In genomic region chrX:43998374-43998773, GRCh38 we compare ENCODE assay signal across 30 cellular contexts. TPM values are rescaled to one million over a fixed set of nuclear protein-coding genes. Genes with fewer than 3 reads are reported as not detected.
"Had no signal": no experiment of that assay in that cellular context is flagged by ENCODE, and none has a peak within 500 bp of the region (broad histone marks: within the 10 kb centered on the region; RNA-seq: fewer than 3 reads in every experiment).

No MANE protein-coding gene starts in this region.

- FAIRE-seq: islet of Langerhans had no signal

- H3K4me3 ChIP-seq: left ventricle myocardium inferior, lung, mucosa of descending colon, ovary, prostate gland, skin epidermis, stomach, testis, thyroid gland, transverse colon, upper lobe of left lung, vagina had no signal

- H3K27me3 ChIP-seq: ovary, testis, thyroid gland, transverse colon, upper lobe of left lung, vagina had no signal

- H3K9me3 ChIP-seq: left ventricle myocardium inferior, mucosa of descending colon, ovary, prostate gland, stomach, testis, thyroid gland, transverse colon, upper lobe of left lung, vagina had no signal

- H3K27ac ChIP-seq: left ventricle myocardium inferior, ovary, prostate gland, skin epidermis, stomach, testis, thyroid gland, transverse colon, upper lobe of left lung, vagina had no signal

- ATAC-seq: mucosa of descending colon; naive thymus-derived CD4-positive, alpha-beta T cell; natural killer cell treated with Interleukin-12 subunit alpha and Interleukin-12 subunit beta and Interleukin-15 and Interleukin-18, amount 100 ng/mL, for 72 hours; right cardiac atrium; sciatic nerve; stimulated activated naive B cell treated with anti-CD40 and anti-IgM and Interleukin-4, amounts not matched to agents 10 μg/mL and 1 μg/mL and 100 μg/mL, for 72 hours; stimulated activated naive CD8-positive, alpha-beta T cell treated with anti-CD3 and anti-CD28 coated beads, Interleukin-15, Interleukin-2, amounts not matched to agents 100 U/mL and 50 U/mL, for 24 hours had no signal

- H3K36me3 ChIP-seq: left ventricle myocardium inferior, ovary, prostate gland, stomach, thyroid gland, transverse colon, upper lobe of left lung, vagina had no signal

- DNase-seq: hypothalamus; immature natural killer cell; left ventricle myocardium inferior; midbrain; mucosa of descending colon; naive thymus-derived CD4-positive, alpha-beta T cell; ovary; posterior cingulate gyrus; retina; right cardiac atrium; stimulated activated CD4-positive, alpha-beta T cell treated with anti-CD3 and anti-CD28 coated beads, Interleukin-12 subunit alpha, Interleukin-12 subunit beta, amount 100 ng/mL, for 4 hours; stimulated activated CD4-positive, alpha-beta T cell treated with anti-CD3 and anti-CD28 coated beads, Interleukin-15, amount 100 ng/mL, for 24 hours; stimulated activated CD4-positive, alpha-beta T cell treated with anti-CD3 and anti-CD28 coated beads, Interleukin-2, amount 100 ng/mL, for 24 hours; stimulated activated CD4-positive, alpha-beta T cell treated with anti-CD3 and anti-CD28 coated beads, Interleukin-4, amount 100 ng/mL, for 1 hour; stimulated activated naive B cell treated with anti-CD40 and anti-IgM and Interleukin-4, amounts not matched to agents 10 μg/mL and 1 μg/mL and 100 μg/mL, for 72 hours; stimulated activated naive CD8-positive, alpha-beta T cell treated with anti-CD3 and anti-CD28 coated beads, Interleukin-15, Interleukin-2, amounts not matched to agents 100 U/mL and 50 U/mL, for 24 hours; stomach; testis; thyroid gland; transverse colon; upper lobe of left lung had no signal

- H3K4me1 ChIP-seq: left ventricle myocardium inferior, prostate gland, stomach, testis, thyroid gland, transverse colon, upper lobe of left lung, vagina had no signal

RNA-seq across cellular contexts. Expression of gene NDP, which starts 25.2 kb away (rescaled TPM):
- total RNA-seq: kidney epithelial cell; left ventricle myocardium inferior; mesenteric fat pad; mucosa of descending colon; naive thymus-derived CD4-positive, alpha-beta T cell; natural killer cell treated with Interleukin-12 subunit alpha and Interleukin-12 subunit beta and Interleukin-15 and Interleukin-18, amount 100 ng/mL, for 72 hours; upper lobe of left lung had no signal
- polyA plus RNA-seq: immature natural killer cell; naive thymus-derived CD4-positive, alpha-beta T cell; right cardiac atrium had no signal
